9 cellular contexts compared by ENCODE assay signal in genomic region chr11:110367571-110367970, GRCh38.
DNase-seq lines count a peak whose midpoint lies in the region; ATAC-seq, FAIRE-seq and TF ChIP-seq lines count a peak whose summit lies in the region.
"Had no signal": no experiment of that assay in that cellular context is flagged by ENCODE, and none has a peak within 500 bp of the region (broad histone marks: within the 10 kb centered on the region; RNA-seq: fewer than 3 reads in every experiment).

No MANE protein-coding gene starts in this region.

- CTCF ChIA-PET in GM10248 (lab: Yijun Ruan, JAX) = interaction anchor here (0.7 to 3.5 kb wide), 7 partner anchors 13 to 428 kb away, joined by 3 to 20 read pairs (median 4); no protein-coding TSS in a partner anchor

- peak; percentile 85 for FAIRE-seq in RCC 7860 (lab: Jason Lieb, UNC)

- POLR2A ChIA-PET in GM10248 (lab: Yijun Ruan, JAX) = no interaction called here

- TF ChIP-seq CTCF in 22Rv1 (IDR thresholded peaks at IDR 0.05) (peak; percentile 29), GM10248 (IDR thresholded peaks at IDR 0.05; ENCODE audit: control extremely low read depth, extremely low read depth, low read depth, missing control alignments) (peak; percentile 8), foreskin keratinocyte (conservative IDR thresholded peaks at IDR 0.05) (peak; percentile 61)

- no peak overlapping the region for H3K27ac ChIP-seq in 22Rv1
- no peak overlapping the region for H3K27ac ChIP-seq in foreskin keratinocyte

- H3K4me1 ChIP-seq in foreskin keratinocyte = peaks cover 6% of the 10 kb centered on the region

- H3K27me3 ChIP-seq in foreskin keratinocyte = no peaks in the 10 kb centered on the region

- ATAC-seq in foreskin keratinocyte (no peak), GM18861 (IDR thresholded peaks at IDR 0.05; ENCODE audit: unreplicated experiment) (no peak), GM19463 (IDR thresholded peaks at IDR 0.05; ENCODE audit: unreplicated experiment) (no peak)
- no peak for ATAC-seq in activated CD4-positive, CD25-positive, alpha-beta regulatory T cell treated with anti-CD3 and anti-CD28 coated beads, Interleukin-2, amount 50 U/mL, for 24 hours
- ATAC-seq: activated CD4-positive, alpha-beta T cell treated with anti-CD3 and anti-CD28 coated beads for 36 hours had no signal

- DNase-seq in GM10248 (ENCODE audit: extremely low spot score) (no peak), RCC 7860 (ENCODE audit: low spot score) (no peak), foreskin keratinocyte (no peak), H4 (ENCODE audit: low spot score) (no peak)
- DNase-seq: activated CD4-positive, alpha-beta T cell treated with anti-CD3 and anti-CD28 coated beads for 36 hours had no signal

Comparison
In these comparisons a context has a peak if more than half of its experiments do, and no peak if none do; other contexts are left out.
1. CTCF ChIP-seq: peak in every context shown above with its lines; median percentile 61 in foreskin keratinocyte; 29 in 22Rv1; 8 in GM10248.